33 cellular contexts compared by ENCODE assay signal in genomic region chr2:3801506-3801905, GRCh38.
"Had no signal": no experiment of that assay in that cellular context is flagged by ENCODE, and none has a peak within 500 bp of the region (broad histone marks: within the 10 kb centered on the region; RNA-seq: fewer than 3 reads in every experiment).

No MANE protein-coding gene starts in this region.

- H3K36me3 ChIP-seq: adrenal gland, ascending aorta, cardiac muscle cell had no signal

- H3K27ac ChIP-seq: adrenal gland, ascending aorta, cardiac muscle cell, VCaP had no signal

- H3K9me3 Mint-ChIP-seq: activated B cell treated with CpG ODN at 0.5 μM for 24 hours; activated CD4-positive, alpha-beta memory T cell treated with anti-CD3 and anti-CD28 coated beads for 36 hours; activated CD4-positive, alpha-beta T cell treated with anti-CD3 and anti-CD28 coated beads, Interleukin-2, amount 10 ng/mL, durations not matched to agents 7 days and 5 days; activated naive CD4-positive, alpha-beta T cell treated with anti-CD3 and anti-CD28 coated beads for 36 hours; activated T-cell treated with anti-CD3 and anti-CD28 coated beads, Interleukin-2, amount 50 U/mL, for 4 hours; T-helper 1 cell treated with Interleukin-12 subunit alpha and Interleukin-12 subunit beta and Interleukin-4 antibody, amounts not matched to agents 30 μg/mL and 1 μg/mL, for 36 hours; T-helper 2 cell treated with Interferon-gamma antibody and Interleukin-4, amounts not matched to agents 5 μg/mL and 100 μg/mL, for 36 hours had no signal

- H3K4me3 Mint-ChIP-seq: activated B cell treated with CpG ODN at 0.5 μM for 24 hours; activated CD4-positive, alpha-beta memory T cell treated with anti-CD3 and anti-CD28 coated beads for 36 hours; activated CD4-positive, alpha-beta T cell treated with anti-CD3 and anti-CD28 coated beads, Interleukin-2, amount 10 ng/mL, durations not matched to agents 7 days and 5 days; activated CD8-positive, alpha-beta T cell treated with anti-CD3 and anti-CD28 coated beads for 36 hours; activated naive CD4-positive, alpha-beta T cell treated with anti-CD3 and anti-CD28 coated beads for 36 hours; activated naive CD8-positive, alpha-beta T cell treated with anti-CD3 and anti-CD28 coated beads for 36 hours; activated T-cell treated with anti-CD3 and anti-CD28 coated beads, Interleukin-2, amount 50 U/mL, for 4 hours; activated T-cell treated with anti-CD3 and anti-CD28 coated beads, Interleukin-2, amount 50 U/mL, for 72 hours; activated T-helper 1 cell treated with anti-CD3 and anti-CD28 coated beads, Interleukin-12 subunit alpha, Interleukin-12 subunit beta, Interleukin-2, Interleukin-4 antibody, amounts not matched to agents 30 ng/mL and 10 ng/mL and 1 ng/mL, durations not matched to agents 14 hours and 24 hours and 36 hours; activated T-helper 17 cell treated with anti-CD3 and anti-CD28 coated beads, Interleukin-2, amount 50 U/mL, for 72 hours; brain; central memory CD8-positive, alpha-beta T cell; T-helper 1 cell treated with Interleukin-12 subunit alpha and Interleukin-12 subunit beta and Interleukin-4 antibody, amounts not matched to agents 30 μg/mL and 1 μg/mL, for 36 hours; T-helper 2 cell treated with Interferon-gamma antibody and Interleukin-4, amounts not matched to agents 5 μg/mL and 100 μg/mL, for 36 hours had no signal

- DNase-seq: activated B cell treated with CpG ODN at 0.5 μM for 24 hours; activated CD4-positive, alpha-beta memory T cell treated with anti-CD3 and anti-CD28 coated beads for 36 hours; activated CD4-positive, alpha-beta T cell treated with anti-CD3 and anti-CD28 coated beads for 4 hours; activated CD4-positive, alpha-beta T cell treated with anti-CD3 and anti-CD28 coated beads, Interleukin-2, amount 10 ng/mL, durations not matched to agents 7 days and 5 days; activated CD4-positive, CD25-positive, alpha-beta regulatory T cell treated with anti-CD3 and anti-CD28 coated beads, Interleukin-2, amount 50 U/mL, for 72 hours; activated CD8-positive, alpha-beta memory T cell treated with anti-CD3 and anti-CD28 coated beads, Interleukin-2, amount 50 U/mL, for 4 hours; activated CD8-positive, alpha-beta T cell treated with anti-CD3 and anti-CD28 coated beads for 36 hours; activated effector memory CD4-positive, alpha-beta T cell treated with anti-CD3 and anti-CD28 coated beads, Interleukin-2, amount 50 U/mL, for 16 hours; activated gamma-delta T cell treated with Interleukin-2 at 50 U/mL for 16 hours; activated naive CD4-positive, alpha-beta T cell; activated naive CD4-positive, alpha-beta T cell treated with anti-CD3 and anti-CD28 coated beads for 36 hours; activated naive CD4-positive, alpha-beta T cell treated with anti-CD3 and anti-CD28 coated beads, Interleukin-2, amount 50 U/mL, for 16 hours; activated naive CD8-positive, alpha-beta T cell treated with anti-CD3 and anti-CD28 coated beads for 36 hours; activated T-cell treated with anti-CD3 and anti-CD28 coated beads for 4 hours; activated T-cell treated with anti-CD3 and anti-CD28 coated beads, Interleukin-2, amount 50 U/mL, for 1 hour; activated T-cell treated with anti-CD3 and anti-CD28 coated beads, Interleukin-2, amount 50 U/mL, for 4 hours; activated T-cell treated with anti-CD3 and anti-CD28 coated beads, Interleukin-2, amount 50 U/mL, for 72 hours; adrenal gland; amniotic stem cell; cerebellar nuclear complex; T-helper 1 cell; T-helper 2 cell; T-helper 9 cell had no signal

- ATAC-seq: activated CD8-positive, alpha-beta T cell treated with anti-CD3 and anti-CD28 coated beads for 36 hours; activated naive CD4-positive, alpha-beta T cell treated with anti-CD3 and anti-CD28 coated beads, Interleukin-2, amount 50 U/mL, for 72 hours; activated T-cell treated with anti-CD3 and anti-CD28 coated beads, Interleukin-2, amount 50 U/mL, for 4 hours; activated T-cell treated with anti-CD3 and anti-CD28 coated beads, Interleukin-2, amount 50 U/mL, for 72 hours; activated T-helper 17 cell treated with anti-CD3 and anti-CD28 coated beads, Interleukin-2, amount 50 U/mL, for 72 hours had no signal

- H3K4me1 Mint-ChIP-seq: activated B cell treated with CpG ODN at 0.5 μM for 24 hours; activated CD4-positive, alpha-beta T cell treated with anti-CD3 and anti-CD28 coated beads, Interleukin-2, amount 10 ng/mL, durations not matched to agents 7 days and 5 days; activated naive CD8-positive, alpha-beta T cell treated with anti-CD3 and anti-CD28 coated beads for 36 hours; activated T-helper 17 cell treated with anti-CD3 and anti-CD28 coated beads, Interleukin-2, amount 50 U/mL, for 72 hours; central memory CD8-positive, alpha-beta T cell had no signal

- H3K27me3 ChIP-seq: adrenal gland, ascending aorta, cardiac muscle cell had no signal

- H3K27me3 Mint-ChIP-seq: activated B cell treated with CpG ODN at 0.5 μM for 24 hours; activated CD4-positive, alpha-beta T cell treated with anti-CD3 and anti-CD28 coated beads, Interleukin-2, amount 10 ng/mL, durations not matched to agents 7 days and 5 days had no signal

- H3K4me3 ChIP-seq: adrenal gland, ascending aorta, cardiac muscle cell had no signal

- H3K4me1 ChIP-seq: adrenal gland, ascending aorta had no signal

- H3K27ac Mint-ChIP-seq: activated B cell treated with CpG ODN at 0.5 μM for 24 hours; activated CD4-positive, alpha-beta memory T cell treated with anti-CD3 and anti-CD28 coated beads for 36 hours; activated CD4-positive, alpha-beta T cell treated with anti-CD3 and anti-CD28 coated beads, Interleukin-2, amount 10 ng/mL, durations not matched to agents 7 days and 5 days; activated CD8-positive, alpha-beta T cell treated with anti-CD3 and anti-CD28 coated beads for 36 hours; activated naive CD4-positive, alpha-beta T cell treated with anti-CD3 and anti-CD28 coated beads for 36 hours; activated naive CD8-positive, alpha-beta T cell treated with anti-CD3 and anti-CD28 coated beads for 36 hours; activated T-cell treated with anti-CD3 and anti-CD28 coated beads, Interleukin-2, amount 50 U/mL, for 72 hours; activated T-helper 1 cell treated with anti-CD3 and anti-CD28 coated beads, Interleukin-12 subunit alpha, Interleukin-12 subunit beta, Interleukin-2, Interleukin-4 antibody, amounts not matched to agents 30 ng/mL and 10 ng/mL and 1 ng/mL, durations not matched to agents 14 hours and 24 hours and 36 hours; activated T-helper 17 cell treated with anti-CD3 and anti-CD28 coated beads, Interleukin-2, amount 50 U/mL, for 72 hours; brain; T-helper 1 cell treated with Interleukin-12 subunit alpha and Interleukin-12 subunit beta and Interleukin-4 antibody, amounts not matched to agents 30 μg/mL and 1 μg/mL, for 36 hours; T-helper 2 cell treated with Interferon-gamma antibody and Interleukin-4, amounts not matched to agents 5 μg/mL and 100 μg/mL, for 36 hours had no signal

- H3K9me3 ChIP-seq: adrenal gland, ascending aorta had no signal

- H3K36me3 Mint-ChIP-seq: activated CD4-positive, alpha-beta memory T cell treated with anti-CD3 and anti-CD28 coated beads for 36 hours; activated naive CD8-positive, alpha-beta T cell treated with anti-CD3 and anti-CD28 coated beads for 36 hours; brain had no signal
